In genomic region chr3:134600685-134601502, GRCh38 we compare ENCODE assay signal across 8 cellular contexts. TPM values are rescaled to one million over a fixed set of nuclear protein-coding genes. Genes with fewer than 3 reads are reported as not detected.
DNase-seq lines count a peak whose midpoint lies in the region; ATAC-seq and TF ChIP-seq lines count a peak whose summit lies in the region.

No MANE protein-coding gene starts in this region.

- H3K27ac ChIP-seq in SJSA1 (no peak overlapping the region), prostate gland (no peak overlapping the region)

- H3K36me3 ChIP-seq in SJSA1 (no peaks in the 10 kb centered on the region), prostate gland (no peaks in the 10 kb centered on the region)

- peaks cover 30% of the 10 kb centered on the region for H3K4me1 ChIP-seq in SJSA1 (replicated peaks)
- H3K4me1 ChIP-seq in prostate gland (replicated peaks) = no peaks in the 10 kb centered on the region

- ATAC-seq in GM21515 (IDR thresholded peaks at IDR 0.05; ENCODE audit: unreplicated experiment) = peak; percentile 61
- peak; percentile 88 for ATAC-seq in Right ventricle myocardium superior (ENCODE audit: poor library complexity)
- ATAC-seq in HG03025 (IDR thresholded peaks at IDR 0.05; ENCODE audit: low FRiP score, unreplicated experiment) = no peak

- H3K27me3 ChIP-seq in SJSA1 (replicated peaks) (no peaks in the 10 kb centered on the region), prostate gland (replicated peaks; ENCODE audit: insufficient read depth) (no peaks in the 10 kb centered on the region)

- TF ChIP-seq CTCF in prostate gland (IDR thresholded peaks at IDR 0.05) = peak; percentile 64 to 82 (median 74)

- WGBS in prostate gland = 4% methylated on average over 32 of the region's 32 CpGs

- H3K9me3 ChIP-seq in SJSA1 (replicated peaks) (no peaks in the 10 kb centered on the region), prostate gland (no peaks in the 10 kb centered on the region)

- peak; percentile 92 for DNase-seq in DMS 273 (lab: John Stamatoyannopoulos, UW; ENCODE audit: unreplicated experiment)
- DNase-seq in LHCN-M2 (ENCODE audit: low read depth) = peak; percentile 56
- peak; percentile 52 to 60 for DNase-seq in SJSA1 (ENCODE audit: low read depth in 1 of 2, low spot score in 2 of 2)
- DNase-seq in activated naive CD4-positive, alpha-beta T cell treated with anti-CD3 and anti-CD28 coated beads, Interleukin-2, amount 50 U/mL, for 16 hours = peak; percentile 58
- peak; percentile 78 for DNase-seq in Right ventricle myocardium superior
- DNase-seq in prostate gland (ENCODE audit: low spot score) = peak; percentile 27

- H3K4me3 ChIP-seq in SJSA1 (no peak overlapping the region), prostate gland (no peak overlapping the region)

- intact Hi-C loops in Right ventricle myocardium superior (cut with DNase I) = loop anchor here (10.0 kb wide), 1 partner anchor 904 kb away; no protein-coding TSS in a partner anchor
- intact Hi-C loops in prostate gland (cut with DNase I) = loop anchor here (2.0 to 5.0 kb wide), 5 partner anchors 41 to 1294 kb away; partner anchors contain the start of gene EPHB1

- no peak for TF ChIP-seq POLR2A in prostate gland (IDR thresholded peaks at IDR 0.05)

RNA-seq across cellular contexts. Expression of gene KY, which starts 49.9 kb away (rescaled TPM):
- total RNA-seq in LHCN-M2 (2014; rRNA removed) (not detected in 2 replicates), Right ventricle myocardium superior (13.7 TPM), prostate gland (1 to 10 TPM; 1.4 to 1.7 TPM)
- not detected for polyA plus RNA-seq in LHCN-M2 (2012)
- 0.05 TPM in 1 of 2 replicates, not detected in the other for total RNA-seq in SJSA1 (2014; rRNA removed; shearing (Covaris generic))

Comparison
In these comparisons a context has a peak if more than half of its experiments do, and no peak if none do; other contexts are left out.
1. DNase-seq: peak in every context shown above with its lines; median percentile 92 in DMS 273; 78 in Right ventricle myocardium superior; 58 in activated naive CD4-positive, alpha-beta T cell treated with anti-CD3 and anti-CD28 coated beads, Interleukin-2, amount 50 U/mL, for 16 hours; 56 in LHCN-M2; 56 in SJSA1; 27 in prostate gland.